In the genomic region with DNA sequence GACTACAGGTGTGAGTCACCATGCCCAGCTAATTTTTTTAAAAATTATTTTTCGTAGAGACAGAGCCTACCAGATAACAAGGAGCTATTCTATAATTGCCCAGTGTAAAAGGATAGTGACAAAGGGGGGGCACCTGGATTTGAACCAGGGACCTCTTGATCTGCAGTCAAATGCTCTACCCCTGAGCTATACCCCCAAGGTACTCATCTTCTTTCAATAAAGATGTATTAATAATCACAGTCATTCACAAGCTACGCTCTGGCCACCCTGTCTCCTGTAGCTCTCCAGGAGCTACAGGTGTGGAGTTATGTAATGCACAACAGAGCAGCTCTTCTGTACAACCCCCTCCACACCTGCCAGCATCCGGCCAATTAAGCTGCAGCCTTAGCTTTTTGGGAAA, we compare ENCODE assay signal across 14 cellular contexts.
A peak's percentile ranks its signal among the peaks of the same experiment; 100 is the strongest.
DNase-seq lines count a peak whose midpoint lies in the region; ATAC-seq and TF ChIP-seq lines count a peak whose summit lies in the region.
"Had no signal": no experiment of that assay in that cellular context is flagged by ENCODE, and none has a peak within 500 bp of the region (broad histone marks: within the 10 kb centered on the region; RNA-seq: fewer than 3 reads in every experiment).

No MANE protein-coding gene starts in this region.

- BruUV-seq in mammary epithelial cell (replicated peaks; lab: Mats Ljungman, UMichigan): no TSS peak

- DNase-seq in mammary epithelial cell (peak; percentile 10), breast epithelium (ENCODE audit: low spot score in 2 of 2) (no peak), Karpas-422 (peak; percentile 23), H9 (no peak), RWPE1 (ENCODE audit: low spot score) (no peak)
- DNase-seq: Calu3; CD8-positive, alpha-beta T cell; GDM1; GM23248 had no signal

- no peak overlapping the region for H3K18ac ChIP-seq in H9 (ENCODE audit: insufficient read length, low read depth, low read length)

- H3K9me3 ChIP-seq in mammary epithelial cell (replicated peaks; ENCODE audit: insufficient read depth, low read length) (no peaks in the 10 kb centered on the region), breast epithelium (peaks cover 15 to 57% of the 10 kb centered on the region in 2 donors), Karpas-422 (ENCODE audit: low read length) (no peaks in the 10 kb centered on the region; the same call in 1 of the 2 replicates), H9 (ENCODE audit: control insufficient read depth, low read depth, low read length) (peaks cover 5% of the 10 kb centered on the region)

- TF ChIP-seq POLR2A in breast epithelium (IDR thresholded peaks at IDR 0.05): no peak

- no peak overlapping the region for H2BK12ac ChIP-seq in H9 (ENCODE audit: insufficient read length, low read depth, low read length)

- no peak overlapping the region for H3K56ac ChIP-seq in H9 (ENCODE audit: insufficient read length, low read depth, low read length)

- H3K4me1 Mint-ChIP-seq in H9: no peaks in the 10 kb centered on the region
- H3K4me1 Mint-ChIP-seq: B cell had no signal

- H4K91ac ChIP-seq in H9 (ENCODE audit: insufficient read length, low read depth, low read length): no peak overlapping the region

- H3K4me1 ChIP-seq in mammary epithelial cell (ENCODE audit: insufficient read depth, low read length): no peaks in the 10 kb centered on the region
- no peaks in the 10 kb centered on the region for H3K4me1 ChIP-seq in breast epithelium
- H3K4me1 ChIP-seq in Karpas-422 (ENCODE audit: low read length): no peaks in the 10 kb centered on the region
- H3K4me1 ChIP-seq in H9 (ENCODE audit: insufficient read depth, low read length): no peaks in the 10 kb centered on the region
- H3K4me1 ChIP-seq: BLaER1 treated with 17β-estradiol and CSF1 and Interleukin-3, amounts not matched to agents 10 nM and 100 nM had no signal

- dilution Hi-C loops in mammary epithelial cell (cut with HindIII; ENCODE audit: low sequenced_read_pairs): no loop called here

- POLR2A ChIA-PET in RWPE1 (lab: Yijun Ruan, JAX; ENCODE audit: low non-redundant PET): no interaction called here

- no peak overlapping the region for H2AK5ac ChIP-seq in H9 (ENCODE audit: insufficient read length, low read length)

- H3K79me2 ChIP-seq in mammary epithelial cell (ENCODE audit: insufficient read depth, low read length): no peaks in the 10 kb centered on the region
- H3K79me2 ChIP-seq in Karpas-422 (ENCODE audit: low read length): no peaks in the 10 kb centered on the region
- H3K79me2 ChIP-seq in H9 (ENCODE audit: insufficient read depth, low read length): no peaks in the 10 kb centered on the region

- H2AFZ ChIP-seq in mammary epithelial cell (ENCODE audit: low read depth, low read length) (no peak overlapping the region), Karpas-422 (ENCODE audit: low read length) (no peak overlapping the region), H9 (ENCODE audit: low read length) (no peak overlapping the region)
- H2AFZ ChIP-seq: GM23248 had no signal

- no peak overlapping the region for H2BK5ac ChIP-seq in H9 (ENCODE audit: insufficient read length, low read length)

- TF ChIP-seq CTCF in mammary epithelial cell (conservative IDR thresholded peaks at IDR 0.05 in 1 of 2, IDR thresholded peaks at IDR 0.05 in 1 of 2; ENCODE audit: extremely low read depth in 1 of 2, insufficient read depth in 1 of 2, low read depth in 1 of 2, low read length in 2 of 2): no peak
- TF ChIP-seq CTCF in breast epithelium (IDR thresholded peaks at IDR 0.05): no peak
- TF ChIP-seq CTCF in VCaP (conservative IDR thresholded peaks at IDR 0.05): no peak
- TF ChIP-seq CTCF in H9 (conservative IDR thresholded peaks at IDR 0.05): no peak
- TF ChIP-seq CTCF in RWPE1 (conservative IDR thresholded peaks at IDR 0.05; ENCODE audit: low read depth): no peak

- H3K27me3 ChIP-seq in mammary epithelial cell (ENCODE audit: insufficient read depth, low read length) (no peaks in the 10 kb centered on the region), breast epithelium (no peaks in the 10 kb centered on the region), Karpas-422 (ENCODE audit: low read length) (no peaks in the 10 kb centered on the region), H9 (ENCODE audit: insufficient read depth, low read length) (no peaks in the 10 kb centered on the region)
- H3K27me3 ChIP-seq: BLaER1 treated with 17β-estradiol and CSF1 and Interleukin-3, amounts not matched to agents 10 nM and 100 nM had no signal

- H3K14ac ChIP-seq in H9 (ENCODE audit: insufficient read depth, low read length): no peak overlapping the region

- ATAC-seq in HG03025 (IDR thresholded peaks at IDR 0.05; ENCODE audit: low FRiP score, unreplicated experiment): no peak
- ATAC-seq: CD8-positive, alpha-beta T cell had no signal

- H3K36me3 ChIP-seq in mammary epithelial cell (ENCODE audit: insufficient read depth, low read length): no peaks in the 10 kb centered on the region
- H3K36me3 ChIP-seq in breast epithelium: no peaks in the 10 kb centered on the region
- H3K36me3 ChIP-seq in Karpas-422 (ENCODE audit: insufficient read depth, low read length): no peaks in the 10 kb centered on the region

- no peak overlapping the region for H2BK15ac ChIP-seq in H9 (ENCODE audit: low read depth, low read length)

- peak overlapping the region in 1 of 3 experiments; percentile 62; a peak in 1 of 7 replicates for H3K27ac Mint-ChIP-seq in H9
- H3K27ac Mint-ChIP-seq: B cell; CD8-positive, alpha-beta T cell had no signal

- H3K23me2 ChIP-seq in H9 (ENCODE audit: insufficient read length, low read depth, low read length, poor library complexity, severe bottlenecking): no peaks in the 10 kb centered on the region

- WGBS in mammary epithelial cell (ENCODE audit: low coverage, missing lambda C conversion rate): 58% methylated on average over 3 of the region's 3 CpGs
- WGBS in H9 (ENCODE audit: extremely low coverage, insufficient read length, low lambda C conversion rate): no CpG with 5 or more reads among the region's 3 CpGs

- CTCF ChIA-PET in mammary epithelial cell (lab: Charles Lee; ENCODE audit: low non-redundant PET) (no interaction called here), RWPE1 (lab: Yijun Ruan, JAX) (interaction anchor here (0.6 kb wide), 1 partner anchor 239 kb away, joined by 5 read pairs; no protein-coding TSS in a partner anchor)

- H3K27ac ChIP-seq in mammary epithelial cell (ENCODE audit: insufficient read depth, low read depth, low read length): no peak overlapping the region
- H3K27ac ChIP-seq in breast epithelium: no peak overlapping the region
- no peak overlapping the region for H3K27ac ChIP-seq in Karpas-422 (ENCODE audit: low read length)
- H3K27ac ChIP-seq in VCaP: peak overlapping the region; percentile 100
- no peak overlapping the region for H3K27ac ChIP-seq in H9 (ENCODE audit: insufficient read length, low read depth, low read length)
- no peak overlapping the region for H3K27ac ChIP-seq in RWPE1
- H3K27ac ChIP-seq: BLaER1 treated with 17β-estradiol and CSF1 and Interleukin-3, amounts not matched to agents 10 nM and 100 nM; GM23248; KMS-11 had no signal

- H3K4me2 ChIP-seq in mammary epithelial cell (ENCODE audit: insufficient read depth, low read depth, low read length): no peak overlapping the region
- H3K4me2 ChIP-seq in Karpas-422 (ENCODE audit: low read depth, low read length, poor library complexity, severe bottlenecking): no peak overlapping the region
- H3K4me2 ChIP-seq in H9 (ENCODE audit: insufficient read depth, insufficient read length, low read length): no peak overlapping the region
- H3K4me2 ChIP-seq: BLaER1 treated with 17β-estradiol and CSF1 and Interleukin-3, amounts not matched to agents 10 nM and 100 nM; KMS-11 had no signal

- no peak overlapping the region for H4K8ac ChIP-seq in H9 (replicated peaks; ENCODE audit: insufficient read length, low read depth, low read length)

- H3T11ph ChIP-seq in H9 (ENCODE audit: low read length): no peak overlapping the region

- H3K4me3 ChIP-seq in mammary epithelial cell (replicated peaks in 1 of 3; ENCODE audit: insufficient read depth in 1 of 3, low read depth in 2 of 3, low read length in 3 of 3) (no peak overlapping the region), breast epithelium (no peak overlapping the region), Karpas-422 (ENCODE audit: low read length) (no peak overlapping the region)
- H3K4me3 ChIP-seq: BLaER1 treated with 17β-estradiol and CSF1 and Interleukin-3, amounts not matched to agents 10 nM and 100 nM; GM23248 had no signal

- H3K79me1 ChIP-seq in H9 (ENCODE audit: insufficient read depth, low read depth, low read length, poor library complexity, severe bottlenecking): no peaks in the 10 kb centered on the region

- in situ Hi-C loops in mammary epithelial cell (cut with MboI; ENCODE audit: low sequenced_read_pairs in 2 of 2): no loop called here

- H3K27me3 Mint-ChIP-seq in H9 (ENCODE audit: low read depth): peaks cover 7% of the 10 kb centered on the region

- no peaks in the 10 kb centered on the region for H3K9me2 ChIP-seq in Karpas-422 (replicated peaks; ENCODE audit: insufficient read depth, low read length)

- no peak overlapping the region for H3K23ac ChIP-seq in H9 (ENCODE audit: insufficient read length, low read depth, low read length)

- H4K5ac ChIP-seq in H9 (ENCODE audit: insufficient read length, low read depth, low read length): no peak overlapping the region

- H3K9ac ChIP-seq in mammary epithelial cell (ENCODE audit: insufficient read depth, low read length): no peak overlapping the region
- no peak overlapping the region for H3K9ac ChIP-seq in Karpas-422 (ENCODE audit: low read length)
- H3K9ac ChIP-seq in H9 (ENCODE audit: extremely low read depth, insufficient read length, low read length): no peak overlapping the region
- H3K9ac ChIP-seq: BLaER1 treated with 17β-estradiol and CSF1 and Interleukin-3, amounts not matched to agents 10 nM and 100 nM; GM23248; KMS-11 had no signal

- no peak overlapping the region for H2BK20ac ChIP-seq in H9 (ENCODE audit: low read depth, low read length, poor library complexity, severe bottlenecking)

- H3K9me3 Mint-ChIP-seq in H9: peaks cover 30 to 33% of the 10 kb centered on the region in 2 experiments

- no peak overlapping the region for H2BK120ac ChIP-seq in H9 (ENCODE audit: low read depth, low read length, poor library complexity, severe bottlenecking)

- H3K4me3 Mint-ChIP-seq in H9: no peak overlapping the region
- H3K4me3 Mint-ChIP-seq: B cell; CD8-positive, alpha-beta T cell had no signal

- no peak overlapping the region for H3K4ac ChIP-seq in H9 (ENCODE audit: low read depth, low read length)

- no peaks in the 10 kb centered on the region for H4K20me1 ChIP-seq in mammary epithelial cell (ENCODE audit: insufficient read depth, low read length)
- no peaks in the 10 kb centered on the region for H4K20me1 ChIP-seq in Karpas-422 (ENCODE audit: insufficient read depth, low read depth, low read length)
- H4K20me1 ChIP-seq in H9 (ENCODE audit: control insufficient read depth, insufficient read depth, insufficient read length): no peaks in the 10 kb centered on the region
- H4K20me1 ChIP-seq: BLaER1 treated with 17β-estradiol and CSF1 and Interleukin-3, amounts not matched to agents 10 nM and 100 nM had no signal

- peaks cover 2 to 9% (median 9%) of the 10 kb centered on the region in 3 experiments; a peak in 4 of 7 replicates for H3K36me3 Mint-ChIP-seq in H9 (ENCODE audit: insufficient read depth in 1 of 3, low read depth in 3 of 3)
- H3K36me3 Mint-ChIP-seq: CD8-positive, alpha-beta T cell had no signal

- intact Hi-C loops in mammary epithelial cell (cut with micrococcal nuclease): no loop called here
- intact Hi-C loops in breast epithelium (cut with DNase I; ENCODE audit: low total_unique reads): no loop called here

Comparison
In these comparisons a context has a peak if more than half of its experiments do, and no peak if none do; other contexts are left out.
1. DNase-seq: peak in mammary epithelial cell (single experiment) and Karpas-422 (single experiment); none in breast epithelium (0 of 2), H9 (single experiment) and RWPE1 (single experiment).